In genomic region chr16:1493746-1494094, GRCh38 we compare ENCODE assay signal across 8 cellular contexts. TPM values are rescaled to one million over a fixed set of nuclear protein-coding genes. Genes with fewer than 3 reads are reported as not detected.
DNase-seq lines count a peak whose midpoint lies in the region; ATAC-seq, FAIRE-seq and TF ChIP-seq lines count a peak whose summit lies in the region.

No MANE protein-coding gene starts in this region.

- peaks cover 6% of the 10 kb centered on the region for H3K79me2 ChIP-seq in trophoblast cell (ENCODE audit: control insufficient read depth, insufficient read depth, low read length, poor library complexity)

- H3K14ac ChIP-seq in trophoblast cell (ENCODE audit: low read length), result peak overlapping the region; percentile 77

- DNase-seq in BE2C (peak; percentile 36), H54 (ENCODE audit: insufficient read length, low spot score) (peak; percentile 62), trophoblast cell (peak in 1 of 2 donors; percentile 28), LoVo (ENCODE audit: low spot score) (no peak), NCI-H446 treated with DMSO at 0.1 percent for 48 hours (lab: John Stamatoyannopoulos, UW) (no peak)

- H2AFZ ChIP-seq in trophoblast cell (ENCODE audit: insufficient read depth, low read length, poor library complexity), result peak overlapping the region; percentile 4

- H2BK12ac ChIP-seq in trophoblast cell (ENCODE audit: low read length), result no peak overlapping the region

- TF ChIP-seq POLR2A in H54 (IDR thresholded peaks at IDR 0.05; ENCODE audit: low read depth, low read length), result 0 out of 2 replicates have a peak, but pooled peaks have one; percentile 17
- no peak for TF ChIP-seq POLR2A in gastroesophageal sphincter (IDR thresholded peaks at IDR 0.05)

- H2AK5ac ChIP-seq in trophoblast cell (ENCODE audit: low read length), result peak overlapping the region; percentile 17

- no peak for TF ChIP-seq EP300 in gastroesophageal sphincter (IDR thresholded peaks at IDR 0.05)

- peak overlapping the region; percentile 3 for H4K12ac ChIP-seq in trophoblast cell (ENCODE audit: low read depth, low read length)

- peak overlapping the region; percentile 85 for H4K8ac ChIP-seq in trophoblast cell (ENCODE audit: low read depth, low read length)

- FAIRE-seq in H54 (lab: Jason Lieb, UNC), result no peak

- H4K91ac ChIP-seq in trophoblast cell (ENCODE audit: low read depth, low read length), result peak overlapping the region; percentile 71

- H3K9ac ChIP-seq in trophoblast cell (ENCODE audit: low read length), result peak overlapping the region; percentile 77

- H3K23ac ChIP-seq in trophoblast cell (ENCODE audit: low read length), result peak overlapping the region; percentile 34

- H3K4ac ChIP-seq in trophoblast cell (ENCODE audit: low read depth, low read length), result peak overlapping the region; percentile 80

- 0% methylated on average over 2 of the region's 30 CpGs; no CpG with 5 or more reads in 1 of the 2 donors for WGBS in gastroesophageal sphincter (ENCODE audit: low coverage in 1 of 2), 2 donors
- no CpG with 5 or more reads among the region's 30 CpGs for WGBS in trophoblast cell (ENCODE audit: extremely low coverage, insufficient coverage, insufficient read length)

- H3K4me1 ChIP-seq in BE2C (peaks cover 4% of the 10 kb centered on the region), gastroesophageal sphincter (peaks cover 0 to 33% (median 18%) of the 10 kb centered on the region in 3 donors), trophoblast cell (ENCODE audit: control insufficient read depth in 1 of 2, insufficient read depth in 2 of 2, low read length in 2 of 2) (peaks cover 10 to 13% of the 10 kb centered on the region in 2 experiments)

- H3K27me3 ChIP-seq in BE2C (no peaks in the 10 kb centered on the region), gastroesophageal sphincter (no peaks in the 10 kb centered on the region), trophoblast cell (ENCODE audit: insufficient read depth, low read length) (no peaks in the 10 kb centered on the region)

- H2BK5ac ChIP-seq in trophoblast cell (ENCODE audit: low read depth, low read length, poor library complexity), result no peak overlapping the region

- ATAC-seq in gastroesophageal sphincter, result peak; percentile 9
- ATAC-seq in GM18907 (IDR thresholded peaks at IDR 0.05; ENCODE audit: unreplicated experiment), result no peak

- TF ChIP-seq CTCF in BE2C (IDR thresholded peaks at IDR 0.05; ENCODE audit: low read depth, low read length), result no peak
- TF ChIP-seq CTCF in WI38 (IDR thresholded peaks at IDR 0.05; ENCODE audit: low read depth, low read length), result no peak
- TF ChIP-seq CTCF in gastroesophageal sphincter (IDR thresholded peaks at IDR 0.05), result no peak

- H3K36me3 ChIP-seq in BE2C (peaks cover 34% of the 10 kb centered on the region), gastroesophageal sphincter (peaks cover 0 to 44% of the 10 kb centered on the region in 2 donors), trophoblast cell (ENCODE audit: control insufficient read depth in 1 of 2, insufficient read depth in 2 of 2, low read length in 2 of 2) (peaks cover 37 to 40% of the 10 kb centered on the region in 2 experiments)

- peak overlapping the region; percentile 99 for H3K4me2 ChIP-seq in trophoblast cell (ENCODE audit: low read length)

- H2BK120ac ChIP-seq in trophoblast cell (ENCODE audit: insufficient read depth, low read length, poor library complexity), result peak overlapping the region; percentile 21

- H3K4me3 ChIP-seq in BE2C (ENCODE audit: low read depth, low read length) (peak overlapping the region; percentile 85), WI38 (ENCODE audit: low read depth, low read length) (peak overlapping the region; percentile 86), gastroesophageal sphincter (peak overlapping the region; percentile 55 to 91), trophoblast cell (ENCODE audit: low read depth, low read length) (peak overlapping the region; percentile 87)

- H3K27ac ChIP-seq in gastroesophageal sphincter (peak overlapping the region; percentile 41 to 91 (median 86)), trophoblast cell (ENCODE audit: low read depth, low read length) (no peak overlapping the region)

- H3K79me1 ChIP-seq in trophoblast cell (ENCODE audit: low read length), result peaks cover 10% of the 10 kb centered on the region

- peak overlapping the region; percentile 59 for H3K18ac ChIP-seq in trophoblast cell (ENCODE audit: low read length)

- H3K9me3 ChIP-seq in BE2C, result no peaks in the 10 kb centered on the region
- no peaks in the 10 kb centered on the region for H3K9me3 ChIP-seq in gastroesophageal sphincter
- H3K9me3 ChIP-seq in trophoblast cell (ENCODE audit: insufficient read depth, low read depth, low read length), result no peaks in the 10 kb centered on the region

RNA-seq across cellular contexts. Expression of gene TELO2, which starts 0.6 kb away (rescaled TPM):
- 110 TPM for polyA plus RNA-seq in BE2C (2012; ENCODE audit: insufficient read depth, insufficient read length, low read depth)
- total RNA-seq in gastroesophageal sphincter, result 10 to 100 TPM; 10.9 to 33.9 (median 20.8) TPM
- 17.7 and 19.2 TPM in 2 replicates for polyA plus RNA-seq in trophoblast cell (2013)

RNA-seq across cellular contexts. Expression of gene PTX4, which starts 5.0 kb away (rescaled TPM):
- not detected for polyA plus RNA-seq in BE2C (2012; ENCODE audit: insufficient read depth, insufficient read length, low read depth)
- total RNA-seq in gastroesophageal sphincter, result under 1 TPM in 1 of 4 donors, not detected in 3; 0.40 TPM
- polyA plus RNA-seq in trophoblast cell (2013), result 0.04 TPM in 1 of 2 replicates, not detected in the other

RNA-seq across cellular contexts. Expression of gene CLCN7, which starts 18.9 kb away (rescaled TPM):
- 139 TPM for polyA plus RNA-seq in BE2C (2012; ENCODE audit: insufficient read depth, insufficient read length, low read depth)
- 10 to 100 TPM; 33.0 to 67.7 (median 39.2) TPM for total RNA-seq in gastroesophageal sphincter
- polyA plus RNA-seq in trophoblast cell (2013), result 41.9 and 46.1 TPM in 2 replicates

RNA-seq across cellular contexts. Expression of gene TMEM204, which starts 39.7 kb away (rescaled TPM):
- polyA plus RNA-seq in BE2C (2012; ENCODE audit: insufficient read depth, insufficient read length, low read depth), result 21.0 TPM
- 10 to 100 TPM; 28.6 to 48.2 (median 36.6) TPM for total RNA-seq in gastroesophageal sphincter
- 9.6 and 10.8 TPM in 2 replicates for polyA plus RNA-seq in trophoblast cell (2013)

RNA-seq across cellular contexts. Expression of gene CCDC154, which starts 49.4 kb away (rescaled TPM):
- 1.4 TPM for polyA plus RNA-seq in BE2C (2012; ENCODE audit: insufficient read depth, insufficient read length, low read depth)
- total RNA-seq in gastroesophageal sphincter, result not detected
- 0.14 and 0.23 TPM in 2 replicates for polyA plus RNA-seq in trophoblast cell (2013)

Comparison
In these comparisons a context has a peak if more than half of its experiments do, and no peak if none do; other contexts are left out.
1. DNase-seq: peak in BE2C (single experiment) and H54 (single experiment); none in LoVo (single experiment) and NCI-H446 treated with DMSO at 0.1 percent for 48 hours (single experiment).
2. Peak in every context shown above with its lines, with median percentiles within 50 percentile points of each other: H3K4me3 ChIP-seq.